Comparison of ENCODE assay signal across 37 cellular contexts in the genomic region with DNA sequence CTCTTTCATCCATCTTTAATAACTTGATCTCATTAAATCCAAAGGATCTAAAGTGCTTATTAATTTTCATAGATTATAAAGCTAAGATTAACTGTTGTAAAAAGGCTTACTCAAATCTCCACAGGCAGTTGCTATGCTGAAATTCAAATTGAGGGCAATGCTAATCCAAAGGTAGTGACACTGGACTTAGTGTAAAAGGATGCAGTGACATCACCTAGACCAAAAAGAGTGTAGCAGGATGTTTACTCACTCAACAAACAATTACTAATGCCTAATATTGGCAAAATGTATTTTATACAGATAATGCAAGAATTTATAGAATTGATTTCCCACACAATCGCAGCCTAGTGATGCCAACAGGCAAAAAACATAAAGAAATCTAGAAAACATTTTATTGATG.
"Had no signal": no experiment of that assay in that cellular context is flagged by ENCODE, and none has a peak within 500 bp of the region (broad histone marks: within the 10 kb centered on the region; RNA-seq: fewer than 3 reads in every experiment).

No MANE protein-coding gene starts in this region.

- ATAC-seq: activated CD8-positive, alpha-beta T cell treated with anti-CD3 and anti-CD28 coated beads for 36 hours; activated naive CD4-positive, alpha-beta T cell treated with anti-CD3 and anti-CD28 coated beads, Interleukin-2, amount 50 U/mL, for 72 hours; activated T-cell treated with anti-CD3 and anti-CD28 coated beads, Interleukin-2, amount 50 U/mL, for 4 hours; activated T-cell treated with anti-CD3 and anti-CD28 coated beads, Interleukin-2, amount 50 U/mL, for 72 hours; activated T-helper 17 cell treated with anti-CD3 and anti-CD28 coated beads, Interleukin-2, amount 50 U/mL, for 72 hours; body of pancreas had no signal

- H3K9me3 ChIP-seq: adrenal gland, body of pancreas, breast epithelium had no signal

- H3K4me3 ChIP-seq: adrenal gland, body of pancreas, breast epithelium, cardiac muscle cell had no signal

- H3K4me1 ChIP-seq: adrenal gland, body of pancreas, breast epithelium had no signal

- H3K4me1 Mint-ChIP-seq: activated B cell treated with CpG ODN at 0.5 μM for 24 hours; activated CD4-positive, alpha-beta T cell treated with anti-CD3 and anti-CD28 coated beads, Interleukin-2, amount 10 ng/mL, durations not matched to agents 24 days and 14 days; activated naive CD8-positive, alpha-beta T cell treated with anti-CD3 and anti-CD28 coated beads for 36 hours; activated T-helper 17 cell treated with anti-CD3 and anti-CD28 coated beads, Interleukin-2, amount 50 U/mL, for 72 hours; central memory CD8-positive, alpha-beta T cell had no signal

- H3K27me3 Mint-ChIP-seq: activated B cell treated with CpG ODN at 0.5 μM for 24 hours; activated CD4-positive, alpha-beta memory T cell treated with anti-CD3 and anti-CD28 coated beads for 36 hours; activated CD4-positive, alpha-beta T cell treated with anti-CD3 and anti-CD28 coated beads, Interleukin-2, amount 10 ng/mL, durations not matched to agents 24 days and 14 days; activated CD8-positive, alpha-beta T cell treated with anti-CD3 and anti-CD28 coated beads for 36 hours; activated naive CD8-positive, alpha-beta T cell treated with anti-CD3 and anti-CD28 coated beads for 36 hours; activated T-helper 17 cell treated with anti-CD3 and anti-CD28 coated beads, Interleukin-2, amount 50 U/mL, for 72 hours; central memory CD8-positive, alpha-beta T cell had no signal

- H3K27me3 ChIP-seq: adrenal gland, body of pancreas, brain microvascular endothelial cell, breast epithelium, cardiac muscle cell had no signal

- H3K4me3 Mint-ChIP-seq: activated B cell treated with CpG ODN at 0.5 μM for 24 hours; activated CD4-positive, alpha-beta memory T cell treated with anti-CD3 and anti-CD28 coated beads for 36 hours; activated CD4-positive, alpha-beta T cell treated with anti-CD3 and anti-CD28 coated beads, Interleukin-2, amount 10 ng/mL, durations not matched to agents 24 days and 14 days; activated CD8-positive, alpha-beta T cell treated with anti-CD3 and anti-CD28 coated beads for 36 hours; activated naive CD4-positive, alpha-beta T cell treated with anti-CD3 and anti-CD28 coated beads for 36 hours; activated naive CD8-positive, alpha-beta T cell treated with anti-CD3 and anti-CD28 coated beads for 36 hours; activated T-cell treated with anti-CD3 and anti-CD28 coated beads, Interleukin-2, amount 50 U/mL, for 4 hours; activated T-cell treated with anti-CD3 and anti-CD28 coated beads, Interleukin-2, amount 50 U/mL, for 72 hours; activated T-helper 1 cell treated with anti-CD3 and anti-CD28 coated beads, Interleukin-12 subunit alpha, Interleukin-12 subunit beta, Interleukin-2, Interleukin-4 antibody, amounts not matched to agents 30 ng/mL and 10 ng/mL and 1 ng/mL, durations not matched to agents 14 hours and 24 hours and 36 hours; activated T-helper 17 cell treated with anti-CD3 and anti-CD28 coated beads, Interleukin-2, amount 50 U/mL, for 72 hours; central memory CD8-positive, alpha-beta T cell; T-helper 1 cell treated with Interleukin-12 subunit alpha and Interleukin-12 subunit beta and Interleukin-4 antibody, amounts not matched to agents 30 μg/mL and 1 μg/mL, for 36 hours; T-helper 2 cell treated with Interferon-gamma antibody and Interleukin-4, amounts not matched to agents 5 μg/mL and 100 μg/mL, for 36 hours had no signal

- H3K36me3 ChIP-seq: adrenal gland, brain microvascular endothelial cell, breast epithelium, cardiac muscle cell had no signal

- H3K27ac Mint-ChIP-seq: activated B cell treated with CpG ODN at 0.5 μM for 24 hours; activated CD4-positive, alpha-beta memory T cell treated with anti-CD3 and anti-CD28 coated beads for 36 hours; activated CD4-positive, alpha-beta T cell treated with anti-CD3 and anti-CD28 coated beads, Interleukin-2, amount 10 ng/mL, durations not matched to agents 24 days and 14 days; activated CD8-positive, alpha-beta T cell treated with anti-CD3 and anti-CD28 coated beads for 36 hours; activated naive CD4-positive, alpha-beta T cell treated with anti-CD3 and anti-CD28 coated beads for 36 hours; activated naive CD4-positive, alpha-beta T cell treated with anti-CD3 and anti-CD28 coated beads, Interleukin-2, amount 50 U/mL, for 72 hours; activated naive CD8-positive, alpha-beta T cell treated with anti-CD3 and anti-CD28 coated beads for 36 hours; activated T-cell treated with anti-CD3 and anti-CD28 coated beads, Interleukin-2, amount 50 U/mL, for 72 hours; activated T-helper 1 cell treated with anti-CD3 and anti-CD28 coated beads, Interleukin-12 subunit alpha, Interleukin-12 subunit beta, Interleukin-2, Interleukin-4 antibody, amounts not matched to agents 30 ng/mL and 10 ng/mL and 1 ng/mL, durations not matched to agents 14 hours and 24 hours and 36 hours; activated T-helper 17 cell treated with anti-CD3 and anti-CD28 coated beads, Interleukin-2, amount 50 U/mL, for 72 hours; T-helper 1 cell treated with Interleukin-12 subunit alpha and Interleukin-12 subunit beta and Interleukin-4 antibody, amounts not matched to agents 30 μg/mL and 1 μg/mL, for 36 hours; T-helper 2 cell treated with Interferon-gamma antibody and Interleukin-4, amounts not matched to agents 5 μg/mL and 100 μg/mL, for 36 hours had no signal

- H3K36me3 Mint-ChIP-seq: activated CD4-positive, alpha-beta memory T cell treated with anti-CD3 and anti-CD28 coated beads for 36 hours; activated naive CD8-positive, alpha-beta T cell treated with anti-CD3 and anti-CD28 coated beads for 36 hours had no signal

- H3K27ac ChIP-seq: adrenal gland, body of pancreas, brain microvascular endothelial cell, breast epithelium, cardiac muscle cell, VCaP had no signal

- DNase-seq: activated B cell treated with CpG ODN at 0.5 μM for 24 hours; activated CD4-positive, alpha-beta memory T cell treated with anti-CD3 and anti-CD28 coated beads for 36 hours; activated CD4-positive, alpha-beta T cell treated with anti-CD3 and anti-CD28 coated beads for 4 hours; activated CD4-positive, alpha-beta T cell treated with anti-CD3 and anti-CD28 coated beads, Interleukin-2, amount 10 ng/mL, durations not matched to agents 24 days and 14 days; activated CD4-positive, alpha-beta T cell treated with anti-CD3 and anti-CD28 coated beads, Interleukin-2, amount 50 U/mL, for 1 hour; activated CD4-positive, alpha-beta T cell treated with anti-CD3 and anti-CD28 coated beads, Interleukin-2, amount 50 U/mL, for 4 hours; activated CD4-positive, CD25-positive, alpha-beta regulatory T cell treated with anti-CD3 and anti-CD28 coated beads, Interleukin-2, amount 50 U/mL, for 72 hours; activated CD8-positive, alpha-beta memory T cell treated with anti-CD3 and anti-CD28 coated beads, Interleukin-2, amount 50 U/mL, for 4 hours; activated CD8-positive, alpha-beta T cell treated with anti-CD3 and anti-CD28 coated beads for 36 hours; activated effector memory CD4-positive, alpha-beta T cell treated with anti-CD3 and anti-CD28 coated beads, Interleukin-2, amount 50 U/mL, for 16 hours; activated gamma-delta T cell treated with Interleukin-2 at 50 U/mL for 16 hours; activated naive CD4-positive, alpha-beta T cell; activated naive CD4-positive, alpha-beta T cell treated with anti-CD3 and anti-CD28 coated beads for 36 hours; activated naive CD4-positive, alpha-beta T cell treated with anti-CD3 and anti-CD28 coated beads, Interleukin-2, amount 50 U/mL, for 16 hours; activated naive CD8-positive, alpha-beta T cell treated with anti-CD3 and anti-CD28 coated beads for 36 hours; activated T-cell treated with anti-CD3 and anti-CD28 coated beads for 4 hours; activated T-cell treated with anti-CD3 and anti-CD28 coated beads, Interleukin-2, amount 50 U/mL, for 1 hour; activated T-cell treated with anti-CD3 and anti-CD28 coated beads, Interleukin-2, amount 50 U/mL, for 4 hours; activated T-cell treated with anti-CD3 and anti-CD28 coated beads, Interleukin-2, amount 50 U/mL, for 72 hours; adrenal gland; amniotic stem cell; aorta; body of pancreas; brain microvascular endothelial cell; caudate nucleus; cerebellar nuclear complex; T-helper 2 cell; T-helper 9 cell had no signal
